ENCODE assay signal across 8 cellular contexts in genomic region chrX:154051210-154051810, GRCh38.
A peak's percentile ranks its signal among the peaks of the same experiment; 100 is the strongest.
DNase-seq lines count a peak whose midpoint lies in the region; ATAC-seq and TF ChIP-seq lines count a peak whose summit lies in the region.

No MANE protein-coding gene starts in this region.

- DNase-seq in EH (ENCODE audit: low read depth) (peak; percentile 67), T-helper 22 cell (ENCODE audit: low read depth) (peak; percentile 25), anterior cingulate cortex (lab: John Stamatoyannopoulos, UW) (peak in 31 of 58 donors; percentile 1 to 66 (median 23)), inferior parietal cortex (ENCODE audit: extremely low spot score) (peak; percentile 79), ecto neural progenitor cell (ENCODE audit: low spot score) (no peak)
- DNase-seq in stimulated activated CD4-positive, alpha-beta T cell treated with anti-CD3 and anti-CD28 coated beads, Interleukin-15, amount 100 ng/mL, for 24 hours = peak; percentile 79

- peak; percentile 61 for TF ChIP-seq CTCF in LNCAP (IDR thresholded peaks at IDR 0.05)

- no peak for ATAC-seq in HG03097 (IDR thresholded peaks at IDR 0.05; ENCODE audit: low FRiP score, unreplicated experiment)
